ENCODE assay signal across 12 cellular contexts in genomic region chr10:47920610-47921009, GRCh38. TPM values are rescaled to one million over a fixed set of nuclear protein-coding genes. Genes with fewer than 3 reads are reported as not detected.
"Had no signal": no experiment of that assay in that cellular context is flagged by ENCODE, and none has a peak within 500 bp of the region (broad histone marks: within the 10 kb centered on the region; RNA-seq: fewer than 3 reads in every experiment).

No MANE protein-coding gene starts in this region.

RNA-seq across cellular contexts. Expression of gene NPY4R2, which starts 2.1 kb away (rescaled TPM):
- total RNA-seq: activated CD4-positive, alpha-beta memory T cell treated with anti-CD3 and anti-CD28 coated beads for 36 hours; activated CD4-positive, alpha-beta T cell treated with anti-CD3 and anti-CD28 coated beads, Interleukin-2, amount 10 ng/mL, durations not matched to agents 7 days and 5 days; activated naive CD4-positive, alpha-beta T cell treated with anti-CD3 and anti-CD28 coated beads, Interleukin-2, amount 50 U/mL, for 72 hours; activated T-cell treated with anti-CD3 and anti-CD28 coated beads, Interleukin-2, amount 50 U/mL, for 4 hours; breast epithelium; LHCN-M2; MCF 10A; NCI-H460; Right ventricle myocardium superior; SJCRH30; T-helper 2 cell treated with Interferon-gamma antibody and Interleukin-4, amounts not matched to agents 100 ng/mL and 5 ng/mL, for 36 hours had no signal
- polyA plus RNA-seq: SK-N-SH had no signal
